8 cellular contexts compared by ENCODE assay signal in the genomic region with DNA sequence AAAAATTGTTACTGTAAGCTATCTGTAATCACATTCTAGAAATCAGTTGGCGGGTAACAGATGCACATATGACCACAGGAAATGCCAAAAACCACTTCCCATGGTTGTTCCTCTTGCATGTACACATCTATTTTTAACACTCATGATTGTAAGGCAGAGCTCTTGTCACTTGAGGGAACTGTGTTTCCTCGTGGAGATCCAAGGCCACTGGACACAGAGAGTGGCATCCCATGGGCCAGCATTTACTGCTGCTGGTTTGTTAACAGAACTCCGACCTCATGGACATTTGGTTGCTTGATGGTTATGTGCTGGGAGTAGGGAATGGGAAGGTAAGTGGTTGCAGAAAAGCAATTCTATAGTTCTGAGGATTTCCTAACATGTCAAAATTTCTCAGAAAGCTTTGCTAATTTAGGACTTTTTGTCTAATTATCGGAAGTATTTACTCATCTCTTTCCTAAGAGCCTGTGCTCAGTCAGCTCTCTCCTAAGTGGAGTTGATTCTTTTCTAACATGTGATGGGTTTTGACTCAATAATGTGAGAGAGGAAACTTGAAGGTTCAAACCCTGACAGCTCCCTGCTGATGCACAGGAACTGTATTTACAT.
DNase-seq lines count a peak whose midpoint lies in the region; ATAC-seq, FAIRE-seq and TF ChIP-seq lines count a peak whose summit lies in the region.

No MANE protein-coding gene starts in this region.

- H3K9ac ChIP-seq in liver (ENCODE audit: low read depth in 1 of 2, low read length in 2 of 2) = no peak overlapping the region
- H3K9ac ChIP-seq in HepG2 (ENCODE audit: insufficient read depth, low read depth, low read length) = no peak overlapping the region

- WGBS in liver = 65% methylated on average over 4 of the region's 4 CpGs
- 37% methylated on average over 4 of the region's 4 CpGs for WGBS in HepG2 (ENCODE audit: low lambda C conversion rate)

- ATAC-seq in HepG2 (no peak), HG03439 (IDR thresholded peaks at IDR 0.05; ENCODE audit: unreplicated experiment) (peak; percentile 32)
- ATAC-seq in activated CD8-positive, alpha-beta T cell treated with anti-CD3 and anti-CD28 coated beads, Interleukin-2, amount 10 ng/mL, durations not matched to agents 7 days and 5 days = peak; percentile 77

- no peak for FAIRE-seq in HepG2 (lab: Jason Lieb, UNC)

- DNase-seq in HepG2 (ENCODE audit: low spot score) (no peak), NCI-H2107 treated with DMSO at 0.1 percent for 48 hours (lab: John Stamatoyannopoulos, UW; ENCODE audit: unreplicated experiment) (no peak), uterus (no peak), NCI-H345 treated with DMSO at 0.1 percent for 48 hours (lab: John Stamatoyannopoulos, UW; ENCODE audit: unreplicated experiment) (no peak)
- DNase-seq in activated CD8-positive, alpha-beta T cell treated with anti-CD3 and anti-CD28 coated beads, Interleukin-2, amount 10 ng/mL, durations not matched to agents 7 days and 5 days = peak; percentile 79

- BruUV-seq in HepG2 (replicated peaks; lab: Mats Ljungman, UMichigan) = no TSS peak

- H3K27ac ChIP-seq in liver (ENCODE audit: low read depth in 1 of 2, low read length in 2 of 2) (no peak overlapping the region), HepG2 (ENCODE audit: extremely low read length, insufficient read depth, low read length) (no peak overlapping the region), neutrophil (peak overlapping the region; percentile 67), uterus (no peak overlapping the region)

- peak overlapping the region; percentile 50 for H3K4me3 Mint-ChIP-seq in activated CD8-positive, alpha-beta T cell treated with anti-CD3 and anti-CD28 coated beads, Interleukin-2, amount 10 ng/mL, durations not matched to agents 7 days and 5 days

- H3K4me2 ChIP-seq in HepG2 (ENCODE audit: low read depth, low read length) = no peak overlapping the region

- no peak for TF ChIP-seq EP300 in HepG2 (IDR thresholded peaks at IDR 0.05; ENCODE audit: low read depth in 2 of 2, low read length in 2 of 2)
- TF ChIP-seq EP300 in HepG2 (CRISPR knock-in tag; IDR thresholded peaks at IDR 0.05; ENCODE audit: borderline replicate concordance) = no peak

- H2AFZ ChIP-seq in HepG2 (ENCODE audit: low read length) = no peak overlapping the region

- no peak for TF ChIP-seq RAD21 in liver (IDR thresholded peaks at IDR 0.05)
- no peak for TF ChIP-seq RAD21 in HepG2 (CRISPR knock-in tag; IDR thresholded peaks at IDR 0.05)

- in situ Hi-C loops in HepG2 (cut with HindIII; ENCODE audit: extremely low pct_ligation_motif_present, low pct_unique_long_range_greater_than_20kb) = no loop called here

- no peaks in the 10 kb centered on the region for H3K9me3 ChIP-seq in liver (ENCODE audit: control insufficient read depth in 4 of 4, low read length in 3 of 4)
- no peaks in the 10 kb centered on the region for H3K9me3 ChIP-seq in HepG2 (ENCODE audit: low read length)
- no peaks in the 10 kb centered on the region for H3K9me3 ChIP-seq in neutrophil
- no peaks in the 10 kb centered on the region for H3K9me3 ChIP-seq in uterus

- CTCF ChIA-PET in HepG2 (lab: Yijun Ruan, JAX; ENCODE audit: low intra/inter-chr PET ratio, low total read pairs) = no interaction called here
- CTCF ChIA-PET in activated CD8-positive, alpha-beta T cell treated with anti-CD3 and anti-CD28 coated beads, Interleukin-2, amount 10 ng/mL, durations not matched to agents 7 days and 5 days (lab: Charles Lee) = interaction anchor here (0.7 to 1.4 kb wide), 4 partner anchors 11 to 603 kb away, joined by 3 to 4 read pairs (median 3); no protein-coding TSS in a partner anchor

- POLR2A ChIA-PET in HepG2 (lab: Yijun Ruan, JAX) = interaction anchor here (1.0 kb wide), 1 partner anchor 51 kb away, joined by 3 read pairs; no protein-coding TSS in a partner anchor
- POLR2A ChIA-PET in activated CD8-positive, alpha-beta T cell treated with anti-CD3 and anti-CD28 coated beads, Interleukin-2, amount 10 ng/mL, durations not matched to agents 7 days and 5 days (lab: Charles Lee) = interaction anchor here (1.0 to 2.2 kb wide), 3 partner anchors 13 to 603 kb away, joined by 3 to 7 read pairs (median 6); a partner anchor contains a TSS

- peaks cover 12% of the 10 kb centered on the region for H3K9me3 Mint-ChIP-seq in activated CD8-positive, alpha-beta T cell treated with anti-CD3 and anti-CD28 coated beads, Interleukin-2, amount 10 ng/mL, durations not matched to agents 7 days and 5 days (ENCODE audit: insufficient read depth)

- H3K27me3 ChIP-seq in liver (ENCODE audit: control insufficient read depth in 4 of 4, insufficient read depth in 4 of 4, low read length in 3 of 4) = no peaks in the 10 kb centered on the region
- H3K27me3 ChIP-seq in HepG2 (ENCODE audit: control insufficient read depth in 1 of 2, insufficient read depth in 2 of 2, low read length in 2 of 2) = no peaks in the 10 kb centered on the region
- no peaks in the 10 kb centered on the region for H3K27me3 ChIP-seq in neutrophil
- H3K27me3 ChIP-seq in uterus = no peaks in the 10 kb centered on the region

- no peaks in the 10 kb centered on the region for H3K79me2 ChIP-seq in HepG2 (ENCODE audit: insufficient read depth, low read length)

- H3K27ac Mint-ChIP-seq in activated CD8-positive, alpha-beta T cell treated with anti-CD3 and anti-CD28 coated beads, Interleukin-2, amount 10 ng/mL, durations not matched to agents 7 days and 5 days = peak overlapping the region; percentile 90

- intact Hi-C loops in HepG2 (cut with micrococcal nuclease; ENCODE audit: unreplicated experiment) (no loop called here), uterus (cut with DNase I; ENCODE audit: low total_unique reads) (no loop called here)

- TF ChIP-seq CTCF in liver (IDR thresholded peaks at IDR 0.05; ENCODE audit: low read depth, low read length, missing input control) (no peak), HepG2 (CRISPR knock-in tag; IDR thresholded peaks at IDR 0.05) (no peak), neutrophil (IDR thresholded peaks at IDR 0.05) (no peak), uterus (IDR thresholded peaks at IDR 0.05) (no peak)

- H3K36me3 Mint-ChIP-seq in activated CD8-positive, alpha-beta T cell treated with anti-CD3 and anti-CD28 coated beads, Interleukin-2, amount 10 ng/mL, durations not matched to agents 7 days and 5 days (ENCODE audit: low read depth) = peaks cover 34% of the 10 kb centered on the region

- H3K36me3 ChIP-seq in liver (ENCODE audit: control insufficient read depth in 4 of 4, insufficient read depth in 3 of 4, low read depth in 1 of 4, low read length in 3 of 4) (no peaks in the 10 kb centered on the region), HepG2 (replicated peaks in 1 of 2; ENCODE audit: control insufficient read depth in 1 of 2, insufficient read depth in 2 of 2, low read length in 2 of 2) (no peaks in the 10 kb centered on the region), neutrophil (no peaks in the 10 kb centered on the region), uterus (no peaks in the 10 kb centered on the region)

- H3K27me3 Mint-ChIP-seq in activated CD8-positive, alpha-beta T cell treated with anti-CD3 and anti-CD28 coated beads, Interleukin-2, amount 10 ng/mL, durations not matched to agents 7 days and 5 days (ENCODE audit: low read depth) = peaks cover 8% of the 10 kb centered on the region

- TF ChIP-seq POLR2A in HepG2 (IDR thresholded peaks at IDR 0.05; ENCODE audit: insufficient read depth in 1 of 2, low read depth in 2 of 2, low read length in 2 of 2) (no peak), uterus (IDR thresholded peaks at IDR 0.05) (no peak)

- no peaks in the 10 kb centered on the region for H4K20me1 ChIP-seq in HepG2 (ENCODE audit: insufficient read depth, low read length)

- peaks cover 44% of the 10 kb centered on the region for H3K4me1 Mint-ChIP-seq in activated CD8-positive, alpha-beta T cell treated with anti-CD3 and anti-CD28 coated beads, Interleukin-2, amount 10 ng/mL, durations not matched to agents 7 days and 5 days (ENCODE audit: low read depth)

- H3K4me1 ChIP-seq in liver (ENCODE audit: control insufficient read depth in 4 of 4, insufficient read depth in 4 of 4, low read length in 3 of 4) = peaks cover 2 to 23% (median 9%) of the 10 kb centered on the region in 4 donors
- peaks cover 30% of the 10 kb centered on the region for H3K4me1 ChIP-seq in HepG2 (ENCODE audit: insufficient read depth, low read length)
- peaks cover 28 to 30% of the 10 kb centered on the region in 2 experiments for H3K4me1 ChIP-seq in neutrophil (ENCODE audit: control insufficient read depth in 1 of 2, insufficient read depth in 1 of 2, low read depth in 1 of 2, low read length in 1 of 2)
- H3K4me1 ChIP-seq in uterus = no peaks in the 10 kb centered on the region

- H3K4me3 ChIP-seq in liver (ENCODE audit: low read depth in 1 of 3, low read length in 3 of 3) = no peak overlapping the region
- H3K4me3 ChIP-seq in HepG2 (replicated peaks in 1 of 3; ENCODE audit: insufficient read depth in 1 of 3, low read depth in 2 of 3, low read length in 3 of 3) = no peak overlapping the region
- H3K4me3 ChIP-seq in neutrophil (ENCODE audit: low read depth in 1 of 2, low read length in 1 of 2) = peak overlapping the region in 1 of 2 experiments; percentile 14
- H3K4me3 ChIP-seq in uterus = no peak overlapping the region

TF ChIP-seq in HepG2, 621 proteins besides CTCF, POLR2A, EP300 and RAD21 (continues in another document):
- TF ChIP-seq ZNF510 (CRISPR knock-in tag; IDR thresholded peaks at IDR 0.05; ENCODE audit: low read depth) (no peak), PITX1 (CRISPR knock-in tag; IDR thresholded peaks at IDR 0.05) (no peak), NR2F6 (IDR thresholded peaks at IDR 0.05) (no peak), NR2F6 (CRISPR knock-in tag; IDR thresholded peaks at IDR 0.05) (no peak), KDM3A (CRISPR knock-in tag; IDR thresholded peaks at IDR 0.05; ENCODE audit: low read depth) (no peak), ZNF350 (CRISPR knock-in tag; IDR thresholded peaks at IDR 0.05; ENCODE audit: borderline replicate concordance, low read depth) (no peak), ZNF589 (CRISPR knock-in tag; conservative IDR thresholded peaks at IDR 0.05) (no peak)
- TF ChIP-seq, protein P1, sequence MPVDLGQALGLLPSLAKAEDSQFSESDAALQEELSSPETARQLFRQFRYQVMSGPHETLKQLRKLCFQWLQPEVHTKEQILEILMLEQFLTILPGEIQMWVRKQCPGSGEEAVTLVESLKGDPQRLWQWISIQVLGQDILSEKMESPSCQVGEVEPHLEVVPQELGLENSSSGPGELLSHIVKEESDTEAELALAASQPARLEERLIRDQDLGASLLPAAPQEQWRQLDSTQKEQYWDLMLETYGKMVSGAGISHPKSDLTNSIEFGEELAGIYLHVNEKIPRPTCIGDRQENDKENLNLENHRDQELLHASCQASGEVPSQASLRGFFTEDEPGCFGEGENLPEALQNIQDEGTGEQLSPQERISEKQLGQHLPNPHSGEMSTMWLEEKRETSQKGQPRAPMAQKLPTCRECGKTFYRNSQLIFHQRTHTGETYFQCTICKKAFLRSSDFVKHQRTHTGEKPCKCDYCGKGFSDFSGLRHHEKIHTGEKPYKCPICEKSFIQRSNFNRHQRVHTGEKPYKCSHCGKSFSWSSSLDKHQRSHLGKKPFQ (CRISPR knock-in tag; IDR thresholded peaks at IDR 0.05; ENCODE audit: insufficient replicate concordance) = no peak
